22 cellular contexts compared by ENCODE assay signal in genomic region chr9:38251036-38251335, GRCh38.
DNase-seq lines count a peak whose midpoint lies in the region; ATAC-seq and TF ChIP-seq lines count a peak whose summit lies in the region.
"Had no signal": no experiment of that assay in that cellular context is flagged by ENCODE, and none has a peak within 500 bp of the region (broad histone marks: within the 10 kb centered on the region; RNA-seq: fewer than 3 reads in every experiment).

No MANE protein-coding gene starts in this region.

- no peak overlapping the region for H3K4me2 ChIP-seq in mesendoderm (ENCODE audit: low read length)

- no peaks in the 10 kb centered on the region for H3K79me2 ChIP-seq in mesendoderm (ENCODE audit: control insufficient read depth, insufficient read depth, low read length)

- H4K8ac ChIP-seq in mesendoderm (ENCODE audit: low read depth, low read length): no peak overlapping the region

- peak overlapping the region; percentile 10 for H3K56ac ChIP-seq in mesendoderm (ENCODE audit: low read length)

- peaks cover 9% of the 10 kb centered on the region for H3K4me1 ChIP-seq in mesendoderm (ENCODE audit: control insufficient read depth, low read depth, low read length)
- H3K4me1 ChIP-seq in heart left ventricle: no peaks in the 10 kb centered on the region
- H3K4me1 ChIP-seq: SJSA1 had no signal

- H3K27me3 ChIP-seq in mesendoderm (ENCODE audit: insufficient read depth, low read length, poor library complexity): no peaks in the 10 kb centered on the region
- H3K27me3 ChIP-seq in heart left ventricle: no peaks in the 10 kb centered on the region
- H3K27me3 ChIP-seq: SJSA1 had no signal

- H3K4me3 ChIP-seq in mesendoderm (ENCODE audit: low read length) (no peak overlapping the region), heart left ventricle (no peak overlapping the region)
- H3K4me3 ChIP-seq: K562, SJSA1 had no signal

- no peak overlapping the region for H3K18ac ChIP-seq in mesendoderm (ENCODE audit: low read length)

- TF ChIP-seq POLR2A in heart left ventricle (IDR thresholded peaks at IDR 0.05): no peak

- no peak for ATAC-seq in heart left ventricle
- ATAC-seq: CD8-positive, alpha-beta T cell; HCT116; K562; PC-3 had no signal

- no peak overlapping the region for H2BK15ac ChIP-seq in mesendoderm (replicated peaks; ENCODE audit: low read depth)

- no peak overlapping the region for H3K9ac ChIP-seq in mesendoderm (ENCODE audit: low read length)

- H2AK5ac ChIP-seq in mesendoderm (ENCODE audit: low read length): no peak overlapping the region

- H3K36me3 ChIP-seq in mesendoderm (ENCODE audit: control insufficient read depth, insufficient read depth, low read length) (no peaks in the 10 kb centered on the region), heart left ventricle (no peaks in the 10 kb centered on the region)
- H3K36me3 ChIP-seq: SJSA1 had no signal

- H3K27ac ChIP-seq in mesendoderm (ENCODE audit: low read depth, low read length): peak overlapping the region; percentile 22
- no peak overlapping the region for H3K27ac ChIP-seq in heart left ventricle
- H3K27ac ChIP-seq: 22Rv1, C4-2B, SJSA1 had no signal

- no peak overlapping the region for H2BK5ac ChIP-seq in mesendoderm (ENCODE audit: low read length)

- TF ChIP-seq CTCF in heart left ventricle (IDR thresholded peaks at IDR 0.05): no peak

- no peak overlapping the region for H3K23ac ChIP-seq in mesendoderm (ENCODE audit: low read length)

- H2BK120ac ChIP-seq in mesendoderm (ENCODE audit: low read depth, low read length): no peak overlapping the region

- intact Hi-C loops in heart left ventricle (cut with DNase I): loop anchor here in 1 of 10 donors (10.0 kb wide), 1 partner anchor 136 kb away; no protein-coding TSS in a partner anchor

- peak; percentile 23 for DNase-seq in NCI-H2171 treated with DMSO at 0.1 percent for 48 hours (lab: John Stamatoyannopoulos, UW)
- no peak for DNase-seq in NCI-H2171 (lab: John Stamatoyannopoulos, UW)
- DNase-seq in NCI-H82 treated with DMSO at 0.1 percent for 48 hours (lab: John Stamatoyannopoulos, UW; ENCODE audit: unreplicated experiment): peak; percentile 85
- DNase-seq in mesendoderm: no peak
- no peak for DNase-seq in heart left ventricle
- no peak for DNase-seq in NCI-H187 treated with DMSO at 0.1 percent for 48 hours (lab: John Stamatoyannopoulos, UW)
- DNase-seq in DMS114 treated with DMSO at 0.1 percent for 48 hours (lab: John Stamatoyannopoulos, UW; ENCODE audit: unreplicated experiment): no peak
- DNase-seq: Caco-2; Kasumi-1; NCI-H1436; NCI-H187; NCI-H226; NCI-H510A; NCI-H748 treated with DMSO at 0.1 percent for 48 hours; NK-92 treated with Interleukin-12 subunit alpha and Interleukin-12 subunit beta, amount 100 ng/mL, for 24 hours; PC-3 had no signal

- no CpG with 5 or more reads among the region's 1 CpG for WGBS in mesendoderm (ENCODE audit: extremely low coverage, insufficient coverage, low lambda C conversion rate)
- WGBS in heart left ventricle, 4 donors: 29 to 64% (median 57%) methylated on average over 1 of the region's 1 CpG

- peaks cover 0 to 5% (median 0%) of the 10 kb centered on the region in 12 donors for H3K9me3 ChIP-seq in heart left ventricle
- H3K9me3 ChIP-seq: Caco-2, SJSA1 had no signal

- H3K79me1 ChIP-seq in mesendoderm (ENCODE audit: low read length): no peaks in the 10 kb centered on the region

- no peak overlapping the region for H4K5ac ChIP-seq in mesendoderm (ENCODE audit: low read length)

- H3K4ac ChIP-seq in mesendoderm (ENCODE audit: low read depth, low read length): no peak overlapping the region

Comparison
In these comparisons a context has a peak if more than half of its experiments do, and no peak if none do; other contexts are left out.
1. DNase-seq: peak in NCI-H2171 treated with DMSO at 0.1 percent for 48 hours (single experiment) and NCI-H82 treated with DMSO at 0.1 percent for 48 hours (single experiment); none in NCI-H2171 (single experiment), mesendoderm (single experiment), heart left ventricle (0 of 5), NCI-H187 treated with DMSO at 0.1 percent for 48 hours (single experiment) and DMS114 treated with DMSO at 0.1 percent for 48 hours (single experiment).